8 cellular contexts compared by ENCODE assay signal in genomic region chr12:68611094-68611818, GRCh38. TPM values are rescaled to one million over a fixed set of nuclear protein-coding genes. Genes with fewer than 3 reads are reported as not detected.
DNase-seq lines count a peak whose midpoint lies in the region; ATAC-seq and TF ChIP-seq lines count a peak whose summit lies in the region.

No MANE protein-coding gene starts in this region.

- H3K27ac ChIP-seq in SJCRH30 = peak overlapping the region; percentile 96

- intact Hi-C loops in CD14-positive monocyte (cut with micrococcal nuclease) = loop anchor here (2.0 to 5.0 kb wide), 2 partner anchors 252 to 279 kb away; partner anchors contain the start of gene MDM1 (in 2 of the 2)

- no peaks in the 10 kb centered on the region; the same call in 1 of the 2 replicates for H3K4me1 ChIP-seq in SJCRH30
- peaks cover 15% of the 10 kb centered on the region for H3K4me1 ChIP-seq in neuron (ENCODE audit: insufficient read depth, low read length)

- H3K27ac Mint-ChIP-seq in CD14-positive monocyte = peak overlapping the region; percentile 96 to 98 (median 98)
- H3K27ac Mint-ChIP-seq in activated naive CD4-positive, alpha-beta T cell treated with anti-CD3 and anti-CD28 coated beads, Interleukin-2, amount 50 U/mL, for 24 hours = peak overlapping the region; percentile 99

- H3K9me3 ChIP-seq in SJCRH30 (replicated peaks) (no peaks in the 10 kb centered on the region), neuron (ENCODE audit: low read length) (no peaks in the 10 kb centered on the region)

- peaks cover 17 to 19% of the 10 kb centered on the region in 2 donors for H3K36me3 Mint-ChIP-seq in CD14-positive monocyte
- H3K36me3 Mint-ChIP-seq in activated naive CD4-positive, alpha-beta T cell treated with anti-CD3 and anti-CD28 coated beads, Interleukin-2, amount 50 U/mL, for 24 hours = peaks cover 20% of the 10 kb centered on the region

- DNase-seq in CD14-positive monocyte (ENCODE audit: low spot score) (peak; percentile 58), SJCRH30 (peak; percentile 58 to 65), germinal center (ENCODE audit: low spot score) (peak; percentile 50), ureter (ENCODE audit: low spot score) (peak; percentile 71)

- peaks cover 18% of the 10 kb centered on the region; the same call in 1 of the 2 replicates for H3K36me3 ChIP-seq in SJCRH30
- peaks cover 6% of the 10 kb centered on the region for H3K36me3 ChIP-seq in neuron (ENCODE audit: insufficient read depth, low read length)

- H3K9me3 Mint-ChIP-seq in CD14-positive monocyte = peaks cover 0 to 2% (median 0%) of the 10 kb centered on the region in 7 donors
- no peaks in the 10 kb centered on the region for H3K9me3 Mint-ChIP-seq in activated naive CD4-positive, alpha-beta T cell treated with anti-CD3 and anti-CD28 coated beads, Interleukin-2, amount 50 U/mL, for 24 hours

- peak overlapping the region; percentile 92 for H3K4me3 ChIP-seq in SJCRH30
- H3K4me3 ChIP-seq in neuron (ENCODE audit: low read length) = peak overlapping the region; percentile 54

- H3K4me3 Mint-ChIP-seq in CD14-positive monocyte = peak overlapping the region; percentile 92
- H3K4me3 Mint-ChIP-seq in activated naive CD4-positive, alpha-beta T cell treated with anti-CD3 and anti-CD28 coated beads, Interleukin-2, amount 50 U/mL, for 24 hours = peak overlapping the region; percentile 90

- TF ChIP-seq CTCF in CD14-positive monocyte (IDR thresholded peaks at IDR 0.05) = no peak

- peak; percentile 35 for ATAC-seq in GM19372 (IDR thresholded peaks at IDR 0.05; ENCODE audit: low read depth, unreplicated experiment)
- ATAC-seq in HG03457 (IDR thresholded peaks at IDR 0.05; ENCODE audit: unreplicated experiment) = peak; percentile 26

- H3K4me1 Mint-ChIP-seq in CD14-positive monocyte = peaks cover 51% of the 10 kb centered on the region
- peaks cover 46% of the 10 kb centered on the region for H3K4me1 Mint-ChIP-seq in activated naive CD4-positive, alpha-beta T cell treated with anti-CD3 and anti-CD28 coated beads, Interleukin-2, amount 50 U/mL, for 24 hours

- H3K27me3 Mint-ChIP-seq in CD14-positive monocyte (ENCODE audit: low read depth in 3 of 3) = peaks cover 0 to 3% (median 1%) of the 10 kb centered on the region in 3 donors
- H3K27me3 Mint-ChIP-seq in activated naive CD4-positive, alpha-beta T cell treated with anti-CD3 and anti-CD28 coated beads, Interleukin-2, amount 50 U/mL, for 24 hours = no peaks in the 10 kb centered on the region

- H2AFZ ChIP-seq in neuron (ENCODE audit: low read depth, low read length) = no peak overlapping the region

- no peaks in the 10 kb centered on the region for H3K27me3 ChIP-seq in SJCRH30
- no peaks in the 10 kb centered on the region for H3K27me3 ChIP-seq in neuron (ENCODE audit: insufficient read depth, low read length)

RNA-seq across cellular contexts. Expression of gene RAP1B, which starts 0.6 kb away (rescaled TPM):
- polyA plus RNA-seq in CD14-positive monocyte = 100 to 1,000 TPM; 461 to 543 TPM
- total RNA-seq in SJCRH30 (2014; rRNA removed; shearing (Covaris generic)) = 193 and 207 TPM in 2 replicates
- total RNA-seq in ureter = 198 TPM

Comparison
In these comparisons a context has a peak if more than half of its experiments do, and no peak if none do; other contexts are left out.
1. Peak in every context shown above with its lines: DNase-seq, ATAC-seq, H3K4me3 ChIP-seq and H3K27ac ChIP-seq.